29 cellular contexts compared by ENCODE assay signal in the genomic region with DNA sequence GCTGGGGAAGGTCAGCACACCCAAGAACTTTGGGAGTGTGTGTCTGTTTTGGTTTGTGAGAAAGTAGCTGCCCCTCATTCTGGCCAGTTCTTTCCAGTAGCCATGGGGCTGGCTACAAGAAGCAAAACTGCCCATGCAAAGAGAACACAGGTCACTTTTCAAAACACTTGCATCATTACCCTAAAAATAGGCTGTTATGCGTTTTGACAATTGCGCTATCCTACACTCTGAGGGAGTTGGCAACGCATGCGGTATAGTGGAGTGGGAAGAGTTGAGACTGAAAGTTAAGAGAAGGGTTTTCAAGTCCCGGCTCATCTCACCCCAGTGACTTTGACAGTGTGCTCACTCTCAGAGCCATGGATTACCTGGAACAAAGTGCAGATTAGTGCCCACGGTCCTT. TPM values are rescaled to one million over a fixed set of nuclear protein-coding genes. Genes with fewer than 3 reads are reported as not detected.
DNase-seq lines count a peak whose midpoint lies in the region; ATAC-seq and TF ChIP-seq lines count a peak whose summit lies in the region.
"Had no signal": no experiment of that assay in that cellular context is flagged by ENCODE, and none has a peak within 500 bp of the region (broad histone marks: within the 10 kb centered on the region; RNA-seq: fewer than 3 reads in every experiment).

No MANE protein-coding gene starts in this region.

- H3K27ac ChIP-seq in cardiac muscle cell (peak overlapping the region; percentile 97), left ventricle myocardium inferior (replicated peaks) (peak overlapping the region; percentile 95), upper lobe of left lung (peak overlapping the region in 3 of 4 donors; percentile 71 to 84 (median 80)), dorsolateral prefrontal cortex (peak overlapping the region in 25 of 59 donors; percentile 2 to 71 (median 35))
- H3K27ac ChIP-seq: adrenal gland, brain microvascular endothelial cell, colonic mucosa, parathyroid adenoma, thoracic aorta had no signal

- no peak for TF ChIP-seq POLR2A in upper lobe of left lung (IDR thresholded peaks at IDR 0.05)

- TF ChIP-seq CTCF in cardiac muscle cell (IDR thresholded peaks at IDR 0.05; ENCODE audit: low read depth, low read length) (no peak), left ventricle myocardium inferior (IDR thresholded peaks at IDR 0.05; ENCODE audit: borderline replicate concordance) (no peak), upper lobe of left lung (IDR thresholded peaks at IDR 0.05) (no peak), dorsolateral prefrontal cortex (IDR thresholded peaks at IDR 0.05 in 54 of 56, conservative IDR thresholded peaks at IDR 0.05 in 2 of 56; ENCODE audit: low read depth in 1 of 56, partially characterized antibody in 56 of 56) (no peak)

- WGBS in upper lobe of left lung, 2 donors = 81 to 82% methylated on average over 6 of the region's 6 CpGs

- peak in 1 of 2 donors; percentile 22 for DNase-seq in cardiac muscle cell (ENCODE audit: low read depth in 1 of 2, low spot score in 1 of 2)
- no peak for DNase-seq in Right ventricle myocardium superior
- no peak for DNase-seq in left ventricle myocardium inferior
- DNase-seq in myocyte (ENCODE audit: low read depth) = peak; percentile 44
- no peak for DNase-seq in upper lobe of left lung
- DNase-seq in GOT3 (lab: John Stamatoyannopoulos, UW) = no peak
- no peak for DNase-seq in dorsolateral prefrontal cortex
- DNase-seq: 8988T; activated CD4-positive, alpha-beta T cell treated with anti-CD3 and anti-CD28 coated beads, Interleukin-2, amount 10 ng/mL, durations not matched to agents 24 days and 14 days; activated naive CD4-positive, alpha-beta T cell treated with anti-CD3 and anti-CD28 coated beads for 36 hours; activated T-cell treated with anti-CD3 and anti-CD28 coated beads, Interleukin-2, amount 50 U/mL, for 1 hour; adrenal gland; brain microvascular endothelial cell; CD4-positive, alpha-beta memory T cell; NCI-H1092 treated with DMSO at 0.1 percent for 48 hours; NCI-H187; NCI-H2171; NCI-H524 treated with DMSO at 0.1 percent for 48 hours; nephron progenitor cell; NK-92 treated with Interleukin-12 subunit alpha and Interleukin-12 subunit beta, amount 100 ng/mL, for 24 hours; SHP77 treated with DMSO at 0.1 percent for 48 hours; stimulated activated naive CD4-positive, alpha-beta T cell had no signal

- H3K9me3 ChIP-seq in cardiac muscle cell (ENCODE audit: low read depth) (no peaks in the 10 kb centered on the region), left ventricle myocardium inferior (replicated peaks) (no peaks in the 10 kb centered on the region), upper lobe of left lung (no peaks in the 10 kb centered on the region)
- H3K9me3 ChIP-seq: adrenal gland, colonic mucosa, mucosa of descending colon, thoracic aorta had no signal

- ATAC-seq in Right ventricle myocardium superior (ENCODE audit: poor library complexity) (no peak), upper lobe of left lung (ENCODE audit: low FRiP score in 2 of 2) (no peak), HG02852 (IDR thresholded peaks at IDR 0.05; ENCODE audit: unreplicated experiment) (no peak)
- ATAC-seq: PC-3 had no signal

- H3K4me1 ChIP-seq in cardiac muscle cell (ENCODE audit: low read depth) (peaks cover 45% of the 10 kb centered on the region), left ventricle myocardium inferior (peaks cover 64% of the 10 kb centered on the region), upper lobe of left lung (peaks cover 31 to 49% (median 37%) of the 10 kb centered on the region in 4 donors)
- H3K4me1 ChIP-seq: colonic mucosa, parathyroid adenoma had no signal

- H3K4me3 ChIP-seq in cardiac muscle cell (no peak overlapping the region), left ventricle myocardium inferior (no peak overlapping the region), upper lobe of left lung (no peak overlapping the region), dorsolateral prefrontal cortex (no peak overlapping the region)
- H3K4me3 ChIP-seq: adrenal gland, colonic mucosa, mucosa of descending colon, thoracic aorta had no signal

- H3K27me3 ChIP-seq in cardiac muscle cell = no peaks in the 10 kb centered on the region
- H3K27me3 ChIP-seq in left ventricle myocardium inferior (ENCODE audit: low read depth) = no peaks in the 10 kb centered on the region
- H3K27me3 ChIP-seq in upper lobe of left lung = no peaks in the 10 kb centered on the region
- peaks cover 0 to 5% (median 0%) of the 10 kb centered on the region in 45 donors for H3K27me3 ChIP-seq in dorsolateral prefrontal cortex
- H3K27me3 ChIP-seq: adrenal gland, brain microvascular endothelial cell, colonic mucosa had no signal

- no peak for TF ChIP-seq EP300 in upper lobe of left lung (IDR thresholded peaks at IDR 0.05)

- intact Hi-C loops in Right ventricle myocardium superior (cut with DNase I) (loop anchor here (10.0 kb wide), 1 partner anchor 525 kb away; no protein-coding TSS in a partner anchor), left ventricle myocardium inferior (cut with micrococcal nuclease) (no loop called here), dorsolateral prefrontal cortex (cut with DNase I) (loop anchor here (10.0 kb wide), 3 partner anchors 405 to 635 kb away; partner anchors contain the start of gene ALDH1A2 (in 1 of the 2))

- H3K36me3 ChIP-seq in cardiac muscle cell (peaks cover 52% of the 10 kb centered on the region), left ventricle myocardium inferior (no peaks in the 10 kb centered on the region), upper lobe of left lung (peaks cover 0 to 24% (median 10%) of the 10 kb centered on the region in 4 donors)
- H3K36me3 ChIP-seq: brain microvascular endothelial cell, colonic mucosa had no signal

RNA-seq across cellular contexts. Expression of gene MYZAP, which starts 41.8 kb away (rescaled TPM):
- total RNA-seq in cardiac muscle cell (103 and 143 TPM in 2 replicates), Right ventricle myocardium superior (966 TPM), left ventricle myocardium inferior (934 TPM), myocyte (1.5 and 3.9 TPM in 2 replicates), upper lobe of left lung (10 to 100 TPM; 22.0 to 54.3 (median 30.4) TPM), dorsolateral prefrontal cortex (1 to 10 TPM in 79 of 120 experiments, under 1 TPM in 38, not detected in 3; 0.31 to 4.8 (median 1.3) TPM)
- polyA plus RNA-seq in cardiac muscle cell = 175 and 230 TPM in 2 replicates
- polyA plus RNA-seq in myocyte (2012) = 0.57 TPM
- total RNA-seq: activated CD4-positive, alpha-beta T cell treated with anti-CD3 and anti-CD28 coated beads, Interleukin-2, amount 10 ng/mL, durations not matched to agents 24 days and 14 days; activated CD8-positive, alpha-beta memory T cell treated with anti-CD3 and anti-CD28 coated beads for 36 hours had no signal
